Comparison of ENCODE assay signal across 25 cellular contexts in the genomic region with DNA sequence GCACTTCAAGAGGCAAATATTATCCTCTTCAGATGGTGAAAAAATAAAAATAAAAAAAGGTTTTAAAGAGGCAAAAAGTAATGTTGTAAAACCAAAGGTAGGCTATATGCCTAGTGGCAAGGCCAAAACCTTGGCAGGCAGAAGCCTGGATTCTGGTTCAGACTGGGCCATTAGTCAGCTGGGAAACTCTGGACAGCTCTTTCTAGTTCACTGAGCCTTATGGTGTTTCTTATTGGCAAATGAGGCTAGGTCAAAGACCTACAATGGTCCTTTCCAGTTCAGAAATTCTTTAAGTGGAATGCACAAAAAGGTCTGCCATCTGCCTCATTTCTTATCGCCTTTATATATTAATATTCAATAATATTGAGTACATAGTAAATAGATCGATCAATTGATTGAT.
"Had no signal": no experiment of that assay in that cellular context is flagged by ENCODE, and none has a peak within 500 bp of the region (broad histone marks: within the 10 kb centered on the region; RNA-seq: fewer than 3 reads in every experiment).

No MANE protein-coding gene starts in this region.

- H3K36me3 Mint-ChIP-seq: mesothelial cell of epicardium, naive B cell had no signal

- H3K27ac ChIP-seq: colonic mucosa, epithelial cell of prostate, esophagus squamous epithelium, heart right ventricle, left lung, lower lobe of right lung had no signal

- H3K27me3 ChIP-seq: colonic mucosa, gastrocnemius medialis, heart right ventricle, left lung had no signal

- ATAC-seq: effector memory CD8-positive, alpha-beta T cell; esophagus mucosa; gastrocnemius medialis; heart right ventricle; left cardiac atrium; left lung; left ventricle myocardium superior; lower lobe of right lung; mucosa of descending colon had no signal

- H3K4me1 Mint-ChIP-seq: mesothelial cell of epicardium had no signal

- H3K9me3 Mint-ChIP-seq: dendritic cell treated with granulocyte-macrophage colony-stimulating factor and Interleukin-4, amounts not matched to agents 40 ng/mL and 50 ng/mL, for 4 days; effector memory CD8-positive, alpha-beta T cell; endodermal cell had no signal

- H3K4me3 Mint-ChIP-seq: dendritic cell treated with granulocyte-macrophage colony-stimulating factor and Interleukin-4, amounts not matched to agents 40 ng/mL and 50 ng/mL, for 4 days; effector memory CD8-positive, alpha-beta T cell; endodermal cell; mesothelial cell of epicardium; naive B cell had no signal

- DNase-seq: colonic mucosa; cortex of kidney; effector CD8-positive, alpha-beta T cell; effector memory CD8-positive, alpha-beta T cell; endodermal cell; erythroblast; esophagus squamous epithelium; foreskin fibroblast; foreskin melanocyte; gastrocnemius medialis; glutamatergic neuron; head of caudate nucleus; heart right ventricle; hippocampal formation; left cardiac atrium; left lung; left ventricle myocardium superior; lower lobe of right lung; mesenchymal stem cell; mucosa of descending colon; naive B cell had no signal

- H3K9me3 ChIP-seq: colonic mucosa, esophagus squamous epithelium, gastrocnemius medialis, heart right ventricle, left lung, lower lobe of right lung, mucosa of descending colon had no signal

- H3K27ac Mint-ChIP-seq: dendritic cell treated with granulocyte-macrophage colony-stimulating factor and Interleukin-4, amounts not matched to agents 40 ng/mL and 50 ng/mL, for 4 days; effector memory CD8-positive, alpha-beta T cell; endodermal cell; mesothelial cell of epicardium; naive B cell had no signal
